Comparison of ENCODE assay signal across 15 cellular contexts in genomic region chr6:117629119-117629518, GRCh38. TPM values are rescaled to one million over a fixed set of nuclear protein-coding genes. Genes with fewer than 3 reads are reported as not detected.
DNase-seq lines count a peak whose midpoint lies in the region; ATAC-seq and TF ChIP-seq lines count a peak whose summit lies in the region.
"Had no signal": no experiment of that assay in that cellular context is flagged by ENCODE, and none has a peak within 500 bp of the region (broad histone marks: within the 10 kb centered on the region; RNA-seq: fewer than 3 reads in every experiment).

No MANE protein-coding gene starts in this region.

- no peak overlapping the region for H3K27ac Mint-ChIP-seq in endothelial cell (ENCODE audit: unreplicated experiment)
- H3K27ac Mint-ChIP-seq: CD4-positive, alpha-beta T cell; HFFc6 had no signal

- DNase-seq in DMS53 (lab: John Stamatoyannopoulos, UW) (peak; percentile 84), NCI-H524 (lab: John Stamatoyannopoulos, UW) (peak; percentile 68 to 81), NCI-H82 (lab: John Stamatoyannopoulos, UW) (peak; percentile 53), left lobe of liver (ENCODE audit: low spot score) (no peak), CD1c-positive myeloid dendritic cell (ENCODE audit: extremely low spot score) (no peak), NCI-H2081 (lab: John Stamatoyannopoulos, UW) (no peak), endothelial cell (ENCODE audit: low spot score) (no peak), NCI-H1105 (lab: John Stamatoyannopoulos, UW) (no peak)
- DNase-seq: ACHN; Calu3; CD4-positive, alpha-beta T cell; DMS153; HCEC 1CT; HFFc6 had no signal

- ATAC-seq in left lobe of liver, result peak; percentile 52
- ATAC-seq: GM12878 had no signal

- TF ChIP-seq CTCF in endothelial cell (IDR thresholded peaks at IDR 0.05; ENCODE audit: unreplicated experiment), result no peak

- H3K4me1 Mint-ChIP-seq in endothelial cell (ENCODE audit: unreplicated experiment), result no peaks in the 10 kb centered on the region

- H3K36me3 Mint-ChIP-seq in endothelial cell (ENCODE audit: low read depth, unreplicated experiment), result no peaks in the 10 kb centered on the region

- no peak overlapping the region for H3K4me3 Mint-ChIP-seq in endothelial cell (ENCODE audit: unreplicated experiment)
- H3K4me3 Mint-ChIP-seq: CD4-positive, alpha-beta T cell; HFFc6 had no signal

- H3K27me3 Mint-ChIP-seq in endothelial cell (ENCODE audit: unreplicated experiment), result no peaks in the 10 kb centered on the region

- H3K9me3 Mint-ChIP-seq in endothelial cell (ENCODE audit: unreplicated experiment), result no peaks in the 10 kb centered on the region

RNA-seq across cellular contexts. Expression of gene GOPC, which starts 26.8 kb away (rescaled TPM):
- total RNA-seq in left lobe of liver (8.4 TPM), endothelial cell (ENCODE audit: unreplicated experiment) (31.8 TPM)

RNA-seq across cellular contexts. Expression of gene NUS1, which starts 46.1 kb away (rescaled TPM):
- total RNA-seq in left lobe of liver, result 21.1 TPM
- total RNA-seq in endothelial cell (ENCODE audit: unreplicated experiment), result 29.9 TPM

Comparison
In these comparisons a context has a peak if more than half of its experiments do, and no peak if none do; other contexts are left out.
1. DNase-seq: peak in DMS53 (single experiment), NCI-H524 (2 of 2) and NCI-H82 (single experiment); none in left lobe of liver (single experiment), CD1c-positive myeloid dendritic cell (single experiment), NCI-H2081 (0 of 2), endothelial cell (single experiment) and NCI-H1105 (single experiment).